Comparison of ENCODE assay signal across 13 cellular contexts in the genomic region with DNA sequence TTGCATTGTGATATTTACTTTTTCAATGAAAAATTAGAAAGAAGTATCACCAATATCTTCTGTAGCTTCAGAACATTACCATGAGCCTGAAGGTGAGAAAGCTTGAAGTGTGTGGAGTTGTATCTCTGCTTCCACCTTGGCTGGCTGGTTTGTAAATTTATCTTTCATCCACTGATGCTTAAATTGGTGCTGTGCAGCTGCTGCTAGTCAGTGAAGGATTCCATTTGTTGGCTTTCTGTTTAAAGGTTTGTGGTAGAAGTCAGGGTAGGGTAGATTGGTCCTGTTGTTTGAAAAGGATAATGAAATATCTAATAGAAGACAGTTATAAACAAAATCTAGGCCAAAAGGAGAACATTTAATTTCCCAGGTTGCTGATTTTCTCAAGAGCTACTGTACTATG.
DNase-seq lines count a peak whose midpoint lies in the region; TF ChIP-seq lines count a peak whose summit lies in the region.
"Had no signal": no experiment of that assay in that cellular context is flagged by ENCODE, and none has a peak within 500 bp of the region (broad histone marks: within the 10 kb centered on the region; RNA-seq: fewer than 3 reads in every experiment).

No MANE protein-coding gene starts in this region.

- H3K4me3 ChIP-seq in colonic mucosa (no peak overlapping the region), mucosa of rectum (ENCODE audit: low read length in 2 of 2) (no peak overlapping the region), suprapubic skin (no peak overlapping the region), dorsolateral prefrontal cortex (no peak overlapping the region)

- peaks cover 15% of the 10 kb centered on the region for H3K4me1 Mint-ChIP-seq in T-helper 1 cell treated with Interleukin-12 subunit alpha and Interleukin-12 subunit beta and Interleukin-4 antibody, amounts not matched to agents 30 μg/mL and 1 μg/mL, for 36 hours (ENCODE audit: low read depth)

- intact Hi-C loops in colonic mucosa (cut with DNase I): no loop called here
- intact Hi-C loops in dorsolateral prefrontal cortex (cut with DNase I): no loop called here

- DNase-seq in T-helper 1 cell: no peak
- DNase-seq in colonic mucosa: no peak
- no peak for DNase-seq in suprapubic skin (ENCODE audit: low spot score in 2 of 2)
- DNase-seq in DMS 273 treated with DMSO at 0.1 percent for 48 hours (lab: John Stamatoyannopoulos, UW): no peak
- DNase-seq in dorsolateral prefrontal cortex: no peak
- DNase-seq in NK-92 treated with Interleukin-12 subunit alpha and Interleukin-12 subunit beta, amount 100 ng/mL, for 24 hours (lab: John Stamatoyannopoulos, UW): no peak
- DNase-seq: 8988T; activated CD4-positive, alpha-beta T cell treated with anti-CD3 and anti-CD28 coated beads, Interleukin-2, amount 50 U/mL, for 4 hours; activated naive CD4-positive, alpha-beta T cell treated with Interleukin-2 at 50 U/mL for 16 hours; DMS153; Karpas-422 had no signal

- no peak for TF ChIP-seq CTCF in colonic mucosa (IDR thresholded peaks at IDR 0.05)
- TF ChIP-seq CTCF in suprapubic skin (IDR thresholded peaks at IDR 0.05): no peak
- TF ChIP-seq CTCF in dorsolateral prefrontal cortex (IDR thresholded peaks at IDR 0.05 in 54 of 56, conservative IDR thresholded peaks at IDR 0.05 in 2 of 56; ENCODE audit: low read depth in 1 of 56, partially characterized antibody in 56 of 56): no peak

- H3K9ac ChIP-seq in colonic mucosa (ENCODE audit: low read depth in 2 of 2, low read length in 2 of 2) (peak overlapping the region in 1 of 2 donors; percentile 51), mucosa of rectum (ENCODE audit: low read depth in 1 of 2, low read length in 2 of 2) (no peak overlapping the region)

- no peaks in the 10 kb centered on the region for H3K9me3 Mint-ChIP-seq in T-helper 1 cell treated with Interleukin-12 subunit alpha and Interleukin-12 subunit beta and Interleukin-4 antibody, amounts not matched to agents 30 μg/mL and 1 μg/mL, for 36 hours

- peaks cover 30% of the 10 kb centered on the region for H3K4me1 ChIP-seq in colonic mucosa
- H3K4me1 ChIP-seq in mucosa of rectum (ENCODE audit: control insufficient read depth in 2 of 2, insufficient read depth in 2 of 2, low read length in 2 of 2): peaks cover 26 to 44% of the 10 kb centered on the region in 2 donors
- H3K4me1 ChIP-seq in suprapubic skin: peaks cover 43% of the 10 kb centered on the region

- TF ChIP-seq POLR2A in suprapubic skin (IDR thresholded peaks at IDR 0.05): no peak

- H3K36me3 Mint-ChIP-seq in T-helper 1 cell treated with Interleukin-12 subunit alpha and Interleukin-12 subunit beta and Interleukin-4 antibody, amounts not matched to agents 30 μg/mL and 1 μg/mL, for 36 hours (ENCODE audit: low read depth): no peaks in the 10 kb centered on the region

- H3K27ac ChIP-seq in colonic mucosa (peak overlapping the region; percentile 74), mucosa of rectum (ENCODE audit: low read depth in 2 of 2, low read length in 2 of 2) (peak overlapping the region; percentile 83 to 87), suprapubic skin (peak overlapping the region; percentile 80), dorsolateral prefrontal cortex (peak overlapping the region in 1 of 59 donors; percentile 21)

- no peak for TF ChIP-seq EP300 in suprapubic skin (IDR thresholded peaks at IDR 0.05)

- H3K27me3 Mint-ChIP-seq in T-helper 1 cell treated with Interleukin-12 subunit alpha and Interleukin-12 subunit beta and Interleukin-4 antibody, amounts not matched to agents 30 μg/mL and 1 μg/mL, for 36 hours (ENCODE audit: low read depth): no peaks in the 10 kb centered on the region

- no peak overlapping the region for H3K4me3 Mint-ChIP-seq in T-helper 1 cell treated with Interleukin-12 subunit alpha and Interleukin-12 subunit beta and Interleukin-4 antibody, amounts not matched to agents 30 μg/mL and 1 μg/mL, for 36 hours

- no peaks in the 10 kb centered on the region for H3K9me3 ChIP-seq in colonic mucosa
- H3K9me3 ChIP-seq in mucosa of rectum (ENCODE audit: control insufficient read depth in 2 of 2, low read length in 2 of 2): no peaks in the 10 kb centered on the region
- no peaks in the 10 kb centered on the region for H3K9me3 ChIP-seq in suprapubic skin

- H3K27ac Mint-ChIP-seq in T-helper 1 cell treated with Interleukin-12 subunit alpha and Interleukin-12 subunit beta and Interleukin-4 antibody, amounts not matched to agents 30 μg/mL and 1 μg/mL, for 36 hours: peak overlapping the region; percentile 8

- H3K27me3 ChIP-seq in colonic mucosa (no peaks in the 10 kb centered on the region), mucosa of rectum (ENCODE audit: control insufficient read depth in 2 of 2, insufficient read depth in 2 of 2, low read length in 2 of 2) (no peaks in the 10 kb centered on the region), suprapubic skin (no peaks in the 10 kb centered on the region), dorsolateral prefrontal cortex (no peaks in the 10 kb centered on the region)

- H3K36me3 ChIP-seq in colonic mucosa: no peaks in the 10 kb centered on the region
- no peaks in the 10 kb centered on the region for H3K36me3 ChIP-seq in mucosa of rectum (ENCODE audit: control insufficient read depth in 2 of 2, insufficient read depth in 2 of 2, low read length in 2 of 2)
- no peaks in the 10 kb centered on the region for H3K36me3 ChIP-seq in suprapubic skin
